8 cellular contexts compared by ENCODE assay signal in the genomic region with DNA sequence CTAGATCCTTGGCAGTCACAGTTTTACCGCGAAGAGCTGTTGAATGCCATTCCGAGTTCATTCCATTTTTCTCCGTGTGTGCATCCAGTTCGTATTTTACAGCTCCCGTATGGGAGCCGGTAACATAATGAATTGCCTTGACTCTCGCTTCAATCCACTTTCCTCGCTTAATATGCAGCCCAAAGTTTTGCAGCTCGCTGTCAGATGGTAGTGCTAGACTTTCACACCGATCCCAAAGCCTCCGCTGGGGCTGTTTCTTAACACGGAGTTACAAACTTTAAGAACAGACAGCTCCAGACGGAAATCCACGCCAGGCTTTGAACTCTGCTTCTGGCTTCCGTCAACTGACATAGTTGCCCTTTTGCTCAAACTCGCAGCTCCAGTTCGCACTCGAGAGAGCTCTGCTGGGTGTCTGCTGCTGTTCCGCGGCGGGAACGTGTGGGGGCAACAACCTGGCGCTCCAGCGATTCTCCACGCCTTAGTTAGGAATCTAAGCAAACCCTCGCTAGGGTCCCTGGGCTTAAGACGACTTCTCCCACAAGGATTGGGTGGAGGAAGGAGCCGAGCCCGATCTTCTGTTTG.
DNase-seq lines count a peak whose midpoint lies in the region; ATAC-seq lines count a peak whose summit lies in the region.

No MANE protein-coding gene starts in this region.

- no peaks in the 10 kb centered on the region for H3K9me3 Mint-ChIP-seq in dendritic cell treated with granulocyte-macrophage colony-stimulating factor and Interleukin-4, amounts not matched to agents 40 ng/mL and 50 ng/mL, for 4 days

- peak overlapping the region; percentile 95 for H3K27ac Mint-ChIP-seq in dendritic cell treated with granulocyte-macrophage colony-stimulating factor and Interleukin-4, amounts not matched to agents 40 ng/mL and 50 ng/mL, for 4 days

- ATAC-seq in HG03175 (IDR thresholded peaks at IDR 0.05; ENCODE audit: unreplicated experiment) (peak; percentile 44), HG02938 (IDR thresholded peaks at IDR 0.05; ENCODE audit: unreplicated experiment) (no peak)

- H3K9me3 ChIP-seq in ES-I3 (ENCODE audit: control insufficient read depth, insufficient read depth, low read length), result no peaks in the 10 kb centered on the region

- DNase-seq in NCI-H526 (lab: John Stamatoyannopoulos, UW), result peak; percentile 95 to 96
- DNase-seq in activated CD4-positive, alpha-beta T cell treated with anti-CD3 and anti-CD28 coated beads, Interleukin-2, amount 50 U/mL, for 1 hour, result peak; percentile 73
- DNase-seq in left kidney (ENCODE audit: low read depth, low spot score), result peak; percentile 98
- peak; percentile 54 to 56 for DNase-seq in stimulated activated CD4-positive, alpha-beta T cell treated with anti-CD3 and anti-CD28 coated beads, Interleukin-1b, Interleukin-23, amount 100 ng/mL, for 4 hours (ENCODE audit: low read depth in 2 of 2)

- peaks cover 18% of the 10 kb centered on the region for H3K4me1 ChIP-seq in ES-I3 (ENCODE audit: insufficient read depth, low read length)

- H3K9ac ChIP-seq in ES-I3 (ENCODE audit: low read depth, low read length), result peak overlapping the region; percentile 74

- H3K4me1 Mint-ChIP-seq in dendritic cell treated with granulocyte-macrophage colony-stimulating factor and Interleukin-4, amounts not matched to agents 40 ng/mL and 50 ng/mL, for 4 days (ENCODE audit: low read depth), result peaks cover 53% of the 10 kb centered on the region

- intact Hi-C loops in dendritic cell treated with granulocyte-macrophage colony-stimulating factor and Interleukin-4, amounts not matched to agents 40 ng/mL and 50 ng/mL, for 4 days (cut with micrococcal nuclease), result no loop called here

- peak overlapping the region; percentile 79 for H3K4me3 Mint-ChIP-seq in dendritic cell treated with granulocyte-macrophage colony-stimulating factor and Interleukin-4, amounts not matched to agents 40 ng/mL and 50 ng/mL, for 4 days

- peaks cover 18% of the 10 kb centered on the region for H3K36me3 Mint-ChIP-seq in dendritic cell treated with granulocyte-macrophage colony-stimulating factor and Interleukin-4, amounts not matched to agents 40 ng/mL and 50 ng/mL, for 4 days (ENCODE audit: low read depth)

- H3K27me3 Mint-ChIP-seq in dendritic cell treated with granulocyte-macrophage colony-stimulating factor and Interleukin-4, amounts not matched to agents 40 ng/mL and 50 ng/mL, for 4 days, result no peaks in the 10 kb centered on the region

- no peaks in the 10 kb centered on the region for H3K36me3 ChIP-seq in ES-I3 (ENCODE audit: insufficient read depth, low read length)
